Comparison of ENCODE assay signal across 1 cellular context in the genomic region with DNA sequence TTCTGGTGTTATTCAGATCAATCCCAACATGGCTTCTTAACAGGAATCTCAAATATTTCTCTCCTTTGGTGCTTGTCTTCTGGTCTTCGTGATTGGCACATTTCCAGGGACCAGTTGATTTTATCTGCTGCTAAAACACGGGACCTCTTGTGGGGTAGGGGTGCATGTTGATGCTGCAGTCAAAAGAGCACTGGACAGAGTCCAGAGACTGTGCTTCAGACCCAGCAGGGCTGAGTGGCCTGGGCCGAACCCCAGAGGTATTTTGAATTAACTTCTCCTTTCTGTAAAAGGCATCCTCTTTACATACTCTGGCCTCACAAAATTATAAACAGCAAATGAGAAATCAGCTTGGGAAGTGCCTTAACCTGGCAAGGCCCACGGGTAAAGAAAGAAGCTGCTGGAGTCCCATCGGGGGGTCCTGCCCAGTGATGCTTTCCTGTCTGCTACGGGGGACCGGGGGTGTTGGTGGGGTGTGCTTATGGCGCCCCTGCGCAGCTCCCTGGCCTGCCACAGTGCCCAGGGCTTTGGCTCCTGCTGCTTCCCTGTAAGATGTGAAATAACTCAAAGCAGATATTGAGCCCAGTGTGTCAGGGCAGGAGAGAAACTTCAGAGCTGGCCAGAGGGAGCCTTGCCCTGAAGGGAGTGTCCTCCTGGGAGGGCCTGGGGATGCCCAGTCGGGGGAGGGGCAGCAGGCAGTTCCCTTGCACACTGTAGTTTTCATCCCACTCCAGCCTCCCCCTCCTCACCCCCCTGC.
TF ChIP-seq lines count a peak whose summit lies in the region.

No MANE protein-coding gene starts in this region.

TF ChIP-seq in SK-N-SH, 30 proteins besides CTCF, POLR2A, EP300 and RAD21 (continued from another document):
- TF ChIP-seq REST (IDR thresholded peaks at IDR 0.05; ENCODE audit: low read depth, low read length) = no peak
- TF ChIP-seq FOXJ3 (CRISPR knock-in tag; IDR thresholded peaks at IDR 0.05) = no peak
- no peak for TF ChIP-seq CHD2 (IDR thresholded peaks at IDR 0.05; ENCODE audit: low read length, partially characterized antibody)
- TF ChIP-seq TCF12 (IDR thresholded peaks at IDR 0.05) = no peak
- no peak for TF ChIP-seq GABPA (IDR thresholded peaks at IDR 0.05; ENCODE audit: low read depth)
- TF ChIP-seq, protein P1, sequence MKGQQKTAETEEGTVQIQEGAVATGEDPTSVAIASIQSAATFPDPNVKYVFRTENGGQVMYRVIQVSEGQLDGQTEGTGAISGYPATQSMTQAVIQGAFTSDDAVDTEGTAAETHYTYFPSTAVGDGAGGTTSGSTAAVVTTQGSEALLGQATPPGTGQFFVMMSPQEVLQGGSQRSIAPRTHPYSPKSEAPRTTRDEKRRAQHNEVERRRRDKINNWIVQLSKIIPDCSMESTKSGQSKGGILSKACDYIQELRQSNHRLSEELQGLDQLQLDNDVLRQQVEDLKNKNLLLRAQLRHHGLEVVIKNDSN (IDR thresholded peaks at IDR 0.05; ENCODE audit: borderline replicate concordance, low read depth) = no peak
- no peak for TF ChIP-seq POLR2AphosphoS5 (IDR thresholded peaks at IDR 0.05; ENCODE audit: low read depth, low read length)
- TF ChIP-seq EZH2phosphoT487 (IDR thresholded peaks at IDR 0.05; ENCODE audit: borderline replicate concordance, low read depth) = no peak
- no peak for TF ChIP-seq RCOR1 (IDR thresholded peaks at IDR 0.05; ENCODE audit: low read length)
- no peak for TF ChIP-seq ELF1 (IDR thresholded peaks at IDR 0.05)
- TF ChIP-seq NFIC (IDR thresholded peaks at IDR 0.05; ENCODE audit: borderline replicate concordance) = no peak
